In genomic region chr17:77266891-77267341, GRCh38 we compare ENCODE assay signal across 11 cellular contexts.
DNase-seq lines count a peak whose midpoint lies in the region; ATAC-seq and TF ChIP-seq lines count a peak whose summit lies in the region.
"Had no signal": no experiment of that assay in that cellular context is flagged by ENCODE, and none has a peak within 500 bp of the region (broad histone marks: within the 10 kb centered on the region; RNA-seq: fewer than 3 reads in every experiment).

No MANE protein-coding gene starts in this region.

- no peaks in the 10 kb centered on the region for H3K9me3 Mint-ChIP-seq in naive thymus-derived CD4-positive, alpha-beta T cell
- H3K9me3 Mint-ChIP-seq: activated naive CD4-positive, alpha-beta T cell treated with anti-CD3 and anti-CD28 coated beads, Interleukin-2, amount 50 U/mL, for 24 hours had no signal

- POLR2A ChIA-PET in naive thymus-derived CD4-positive, alpha-beta T cell (lab: Charles Lee) = no interaction called here

- peak; percentile 41; the same call in 1 of the 2 replicates for TF ChIP-seq CTCF in GM12874 (IDR thresholded peaks at IDR 0.05; ENCODE audit: insufficient read depth, low read depth, low read length)
- peak; percentile 40 for TF ChIP-seq CTCF in astrocyte of the spinal cord (IDR thresholded peaks at IDR 0.05; ENCODE audit: low read depth, low read length)

- no peaks in the 10 kb centered on the region for H3K27me3 ChIP-seq in naive thymus-derived CD4-positive, alpha-beta T cell (ENCODE audit: control insufficient read depth in 2 of 2, insufficient read depth in 2 of 2, low read length in 2 of 2)
- H3K27me3 ChIP-seq: suprapubic skin had no signal

- peaks cover 0 to 5% (median 0%) of the 10 kb centered on the region in 7 donors for H3K4me1 Mint-ChIP-seq in naive thymus-derived CD4-positive, alpha-beta T cell
- H3K4me1 Mint-ChIP-seq: activated naive CD4-positive, alpha-beta T cell treated with anti-CD3 and anti-CD28 coated beads, Interleukin-2, amount 50 U/mL, for 24 hours had no signal

- H3K4me1 ChIP-seq in naive thymus-derived CD4-positive, alpha-beta T cell (ENCODE audit: control insufficient read depth in 2 of 2, insufficient read depth in 2 of 2, low read length in 2 of 2) = no peaks in the 10 kb centered on the region
- H3K4me1 ChIP-seq: suprapubic skin had no signal

- intact Hi-C loops in naive thymus-derived CD4-positive, alpha-beta T cell (cut with micrococcal nuclease) = no loop called here

- peak; percentile 49 for ATAC-seq in naive thymus-derived CD4-positive, alpha-beta T cell
- ATAC-seq in HG02571 (IDR thresholded peaks at IDR 0.05; ENCODE audit: unreplicated experiment) (no peak), HG03108 (IDR thresholded peaks at IDR 0.05; ENCODE audit: unreplicated experiment) (no peak)

- no peak overlapping the region for H3K27ac ChIP-seq in naive thymus-derived CD4-positive, alpha-beta T cell (ENCODE audit: low read depth, low read length)
- H3K27ac ChIP-seq: suprapubic skin, VCaP had no signal

- H3K36me3 Mint-ChIP-seq in naive thymus-derived CD4-positive, alpha-beta T cell = no peaks in the 10 kb centered on the region
- H3K36me3 Mint-ChIP-seq: activated naive CD4-positive, alpha-beta T cell treated with anti-CD3 and anti-CD28 coated beads, Interleukin-2, amount 50 U/mL, for 24 hours had no signal

- H3K27me3 Mint-ChIP-seq in naive thymus-derived CD4-positive, alpha-beta T cell = peaks cover 0 to 5% (median 0%) of the 10 kb centered on the region in 5 donors
- H3K27me3 Mint-ChIP-seq: activated naive CD4-positive, alpha-beta T cell treated with anti-CD3 and anti-CD28 coated beads, Interleukin-2, amount 50 U/mL, for 24 hours had no signal

- in situ Hi-C loops in astrocyte of the spinal cord (cut with HindIII; ENCODE audit: low sequenced_read_pairs) = no loop called here

- DNase-seq in MV-4-11 (lab: John Stamatoyannopoulos, UW) = peak; percentile 91
- no peak for DNase-seq in astrocyte of the spinal cord (ENCODE audit: low read depth, low spot score)
- DNase-seq in naive thymus-derived CD4-positive, alpha-beta T cell = no peak
- no peak for DNase-seq in activated naive CD4-positive, alpha-beta T cell treated with Interleukin-2 at 50 U/mL for 16 hours
- DNase-seq: NCI-H446 treated with DMSO at 0.1 percent for 48 hours had no signal

- H3K9me3 ChIP-seq in naive thymus-derived CD4-positive, alpha-beta T cell (ENCODE audit: control insufficient read depth in 2 of 3, low read length in 3 of 3) = no peaks in the 10 kb centered on the region
- H3K9me3 ChIP-seq: suprapubic skin had no signal

- CTCF ChIA-PET in naive thymus-derived CD4-positive, alpha-beta T cell (lab: Charles Lee) = no interaction called here

- no peak overlapping the region for H3K4me3 ChIP-seq in astrocyte of the spinal cord (ENCODE audit: low read depth, low read length)
- H3K4me3 ChIP-seq in naive thymus-derived CD4-positive, alpha-beta T cell (ENCODE audit: low read length) = no peak overlapping the region
- H3K4me3 ChIP-seq: suprapubic skin had no signal

- H3K27ac Mint-ChIP-seq in naive thymus-derived CD4-positive, alpha-beta T cell = no peak overlapping the region

- no peak overlapping the region for H3K4me3 Mint-ChIP-seq in naive thymus-derived CD4-positive, alpha-beta T cell
- H3K4me3 Mint-ChIP-seq: activated naive CD4-positive, alpha-beta T cell treated with anti-CD3 and anti-CD28 coated beads, Interleukin-2, amount 50 U/mL, for 24 hours had no signal

- H3K36me3 ChIP-seq in naive thymus-derived CD4-positive, alpha-beta T cell (ENCODE audit: control insufficient read depth in 2 of 3, insufficient read depth in 3 of 3, low read length in 3 of 3) = no peaks in the 10 kb centered on the region
- H3K36me3 ChIP-seq: suprapubic skin had no signal
